In the genomic region with DNA sequence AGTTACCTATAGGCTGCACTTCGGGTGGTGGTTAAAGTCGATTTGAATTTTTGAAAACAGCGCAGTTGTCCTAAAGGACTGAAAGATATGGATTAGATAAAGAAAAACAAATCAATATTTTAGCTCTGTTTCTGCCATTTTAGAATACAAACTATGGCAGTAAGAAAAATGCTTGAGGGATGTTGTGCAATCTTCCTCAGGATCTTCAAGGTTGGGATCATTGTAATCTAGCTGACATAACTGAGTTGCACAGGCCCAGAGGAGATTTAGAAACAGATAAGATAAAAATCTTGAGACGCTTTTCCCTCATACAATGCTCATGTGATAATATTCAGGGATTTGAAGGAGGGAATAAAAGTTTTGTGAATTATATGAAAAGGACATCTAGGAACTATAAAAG, we compare ENCODE assay signal across 8 cellular contexts. TPM values are rescaled to one million over a fixed set of nuclear protein-coding genes. Genes with fewer than 3 reads are reported as not detected.
DNase-seq lines count a peak whose midpoint lies in the region; ATAC-seq and TF ChIP-seq lines count a peak whose summit lies in the region.

No MANE protein-coding gene starts in this region.

- H2AFZ ChIP-seq in osteoblast (ENCODE audit: low read length) = peak overlapping the region; percentile 94

- intact Hi-C loops in left colon (cut with DNase I, micrococcal nuclease) = no loop called here

- H3K27me3 ChIP-seq in effector memory CD4-positive, alpha-beta T cell (replicated peaks; ENCODE audit: control insufficient read depth, insufficient read depth, low read length, poor library complexity, severe bottlenecking) = no peaks in the 10 kb centered on the region
- H3K27me3 ChIP-seq in osteoblast (ENCODE audit: insufficient read depth, low read length) = no peaks in the 10 kb centered on the region

- H3K36me3 ChIP-seq in effector memory CD4-positive, alpha-beta T cell (ENCODE audit: control insufficient read depth, insufficient read depth, low read length) = no peaks in the 10 kb centered on the region
- peaks cover 4% of the 10 kb centered on the region for H3K36me3 ChIP-seq in osteoblast (ENCODE audit: insufficient read depth, low read length)

- DNase-seq in EH (ENCODE audit: low read depth) = peak; percentile 7
- DNase-seq in MV-4-11 (lab: John Stamatoyannopoulos, UW) = peak; percentile 4
- DNase-seq in effector memory CD4-positive, alpha-beta T cell = no peak
- DNase-seq in osteoblast (ENCODE audit: insufficient read length, low spot score, missing footprints) = peak; percentile 36
- no peak for DNase-seq in left colon
- DNase-seq in stimulated activated CD4-positive, alpha-beta T cell treated with anti-CD3 and anti-CD28 coated beads, Interleukin-4, amount 100 ng/mL, for 24 hours = no peak
- no peak for DNase-seq in C1 segment of cervical spinal cord (lab: John Stamatoyannopoulos, UW)

- peak overlapping the region; percentile 96 for H3K4me2 ChIP-seq in osteoblast (ENCODE audit: insufficient read depth, low read length)

- H4K20me1 ChIP-seq in osteoblast (ENCODE audit: insufficient read depth, low read length) = peaks cover 4% of the 10 kb centered on the region

- peaks cover 17% of the 10 kb centered on the region for H3K4me1 ChIP-seq in effector memory CD4-positive, alpha-beta T cell (ENCODE audit: control insufficient read depth, insufficient read depth, low read length, poor library complexity, severe bottlenecking)
- H3K4me1 ChIP-seq in osteoblast (ENCODE audit: insufficient read depth, low read length) = peaks cover 19% of the 10 kb centered on the region

- no peaks in the 10 kb centered on the region for H3K9me3 ChIP-seq in effector memory CD4-positive, alpha-beta T cell (ENCODE audit: control insufficient read depth, low read length)
- no peaks in the 10 kb centered on the region for H3K9me3 ChIP-seq in osteoblast (ENCODE audit: low read depth, low read length)

- TF ChIP-seq CTCF in osteoblast (IDR thresholded peaks at IDR 0.05; ENCODE audit: extremely low read depth, low read depth, low read length) = no peak

- H3K27ac ChIP-seq in effector memory CD4-positive, alpha-beta T cell (ENCODE audit: insufficient read depth, low read length, poor library complexity, severe bottlenecking) = peak overlapping the region; percentile 76
- peak overlapping the region; percentile 56 for H3K27ac ChIP-seq in osteoblast (ENCODE audit: low read depth, low read length)

- peaks cover 65% of the 10 kb centered on the region for H3K79me2 ChIP-seq in osteoblast (ENCODE audit: insufficient read depth, low read length)

- ATAC-seq in left colon = no peak
- ATAC-seq in GM18502 (IDR thresholded peaks at IDR 0.05; ENCODE audit: poor library complexity, unreplicated experiment) = no peak

- H3K4me3 ChIP-seq in effector memory CD4-positive, alpha-beta T cell (ENCODE audit: insufficient read depth, low read depth, low read length, poor library complexity, severe bottlenecking) = peak overlapping the region; percentile 69
- H3K4me3 ChIP-seq in osteoblast (ENCODE audit: insufficient read depth, low read length) = peak overlapping the region; percentile 79

RNA-seq across cellular contexts. Expression of a gene that starts 0.9 kb away (rescaled TPM):
- total RNA-seq in osteoblast = 19.2 and 22.1 TPM in 2 replicates
- total RNA-seq in left colon = 10 to 100 TPM; 10.4 to 11.2 TPM

RNA-seq across cellular contexts. Expression of a gene that starts 1.0 kb away (rescaled TPM):
- total RNA-seq in osteoblast (2.2 and 3.8 TPM in 2 replicates), left colon (10 to 100 TPM in 1 of 2 donors, 1 to 10 TPM in 1; 6.7 to 11.6 TPM)

RNA-seq across cellular contexts. Expression of a gene that starts 60.0 kb away (rescaled TPM):
- total RNA-seq in osteoblast = 64.8 and 70.7 TPM in 2 replicates
- 10 to 100 TPM; 68.4 to 83.1 TPM for total RNA-seq in left colon

Comparison
In these comparisons a context has a peak if more than half of its experiments do, and no peak if none do; other contexts are left out.
1. DNase-seq: peak in EH (single experiment), MV-4-11 (single experiment) and osteoblast (single experiment); none in effector memory CD4-positive, alpha-beta T cell (0 of 3), left colon (0 of 2), stimulated activated CD4-positive, alpha-beta T cell treated with anti-CD3 and anti-CD28 coated beads, Interleukin-4, amount 100 ng/mL, for 24 hours (single experiment) and C1 segment of cervical spinal cord (0 of 14).